ENCODE assay signal across 8 cellular contexts in genomic region chr7:151058766-151059361, GRCh38. TPM values are rescaled to one million over a fixed set of nuclear protein-coding genes. Genes with fewer than 3 reads are reported as not detected.
DNase-seq lines count a peak whose midpoint lies in the region; ATAC-seq and TF ChIP-seq lines count a peak whose summit lies in the region.

No MANE protein-coding gene starts in this region.

- H3K4me3 ChIP-seq in NT2/D1 (ENCODE audit: insufficient read length, low read depth) = peak overlapping the region; percentile 60
- H3K4me3 ChIP-seq in upper lobe of left lung = peak overlapping the region; percentile 34 to 92 (median 87)

- H3K36me3 ChIP-seq in NT2/D1 (ENCODE audit: insufficient read depth, insufficient read length, low read length) (peaks cover 6% of the 10 kb centered on the region), upper lobe of left lung (peaks cover 0 to 10% (median 4%) of the 10 kb centered on the region in 4 donors)

- H3K9me3 ChIP-seq in NT2/D1 (ENCODE audit: insufficient read depth, low read length) = no peaks in the 10 kb centered on the region
- H3K9me3 ChIP-seq in upper lobe of left lung = no peaks in the 10 kb centered on the region

- peak overlapping the region; percentile 95 for H3K27ac Mint-ChIP-seq in central memory CD8-positive, alpha-beta T cell (ENCODE audit: low read depth)
- peak overlapping the region; percentile 98 for H3K27ac Mint-ChIP-seq in mesothelial cell of epicardium

- no peak for ATAC-seq in central memory CD8-positive, alpha-beta T cell (replicated peaks; ENCODE audit: extremely low read depth, poor library complexity, severe bottlenecking)
- ATAC-seq in upper lobe of left lung (ENCODE audit: low FRiP score in 2 of 2) (no peak), GM18517 (IDR thresholded peaks at IDR 0.05; ENCODE audit: unreplicated experiment) (no peak)

- TF ChIP-seq CTCF in mesothelial cell of epicardium (IDR thresholded peaks at IDR 0.05; ENCODE audit: unreplicated experiment) (no peak), upper lobe of left lung (IDR thresholded peaks at IDR 0.05) (no peak)

- H3K4me1 ChIP-seq in NT2/D1 (ENCODE audit: insufficient read depth, insufficient read length) = peaks cover 13% of the 10 kb centered on the region
- H3K4me1 ChIP-seq in upper lobe of left lung = peaks cover 38 to 64% (median 54%) of the 10 kb centered on the region in 4 donors

- no peak for TF ChIP-seq POLR2A in upper lobe of left lung (IDR thresholded peaks at IDR 0.05)

- H3K27ac ChIP-seq in upper lobe of left lung = peak overlapping the region; percentile 90 to 99 (median 96)

- H3K4me1 Mint-ChIP-seq in central memory CD8-positive, alpha-beta T cell = peaks cover 34% of the 10 kb centered on the region
- H3K4me1 Mint-ChIP-seq in mesothelial cell of epicardium = peaks cover 54% of the 10 kb centered on the region

- H3K36me3 Mint-ChIP-seq in central memory CD8-positive, alpha-beta T cell (ENCODE audit: insufficient read depth) = peaks cover 15% of the 10 kb centered on the region
- H3K36me3 Mint-ChIP-seq in mesothelial cell of epicardium = peaks cover 4% of the 10 kb centered on the region

- peak overlapping the region; percentile 94 for H3K4me3 Mint-ChIP-seq in central memory CD8-positive, alpha-beta T cell
- peak overlapping the region; percentile 79 for H3K4me3 Mint-ChIP-seq in mesothelial cell of epicardium

- H3K9ac ChIP-seq in NT2/D1 (ENCODE audit: insufficient read length, low read depth) = peak overlapping the region; percentile 90

- H3K9me3 Mint-ChIP-seq in central memory CD8-positive, alpha-beta T cell = no peaks in the 10 kb centered on the region
- H3K9me3 Mint-ChIP-seq in mesothelial cell of epicardium = no peaks in the 10 kb centered on the region

- no peak for TF ChIP-seq EP300 in upper lobe of left lung (IDR thresholded peaks at IDR 0.05)

- H3K27me3 ChIP-seq in NT2/D1 (ENCODE audit: insufficient read depth, insufficient read length) (peaks cover 8% of the 10 kb centered on the region), upper lobe of left lung (no peaks in the 10 kb centered on the region)

- DNase-seq in NCI-H2227 (lab: John Stamatoyannopoulos, UW; ENCODE audit: unreplicated experiment) (peak; percentile 42), NCI-H2227 treated with DMSO at 0.1 percent for 48 hours (lab: John Stamatoyannopoulos, UW) (no peak), NT2/D1 (ENCODE audit: low read depth, low spot score) (no peak), mesothelial cell of epicardium (ENCODE audit: low spot score in 2 of 2, unreplicated experiment in 2 of 2) (no peak), upper lobe of left lung (no peak), H4 (ENCODE audit: low spot score) (no peak)
- no peak for DNase-seq in central memory CD8-positive, alpha-beta T cell (ENCODE audit: low spot score in 2 of 2)

- WGBS in upper lobe of left lung, 2 donors = 5 to 6% methylated on average over 15 to 16 of the region's 18 CpGs

- no peaks in the 10 kb centered on the region for H3K27me3 Mint-ChIP-seq in central memory CD8-positive, alpha-beta T cell
- no peaks in the 10 kb centered on the region for H3K27me3 Mint-ChIP-seq in mesothelial cell of epicardium (ENCODE audit: low read depth)

RNA-seq across cellular contexts. Expression of gene SLC4A2, which starts 0.5 kb away (rescaled TPM):
- total RNA-seq in mesothelial cell of epicardium (236 to 249 TPM (median 243 TPM) in 3 replicates), upper lobe of left lung (100 to 1,000 TPM in 5 of 6 donors, 10 to 100 TPM in 1; 88.4 to 312 (median 188) TPM)
- 61.6 and 82.9 TPM in 2 replicates for total RNA-seq in H4 (2014; rRNA removed; shearing (Covaris generic))

RNA-seq across cellular contexts. Expression of gene CDK5, which starts 1.2 kb away (rescaled TPM):
- total RNA-seq in mesothelial cell of epicardium = 17.0 to 17.5 TPM (median 17.4 TPM) in 3 replicates
- 10 to 100 TPM in 3 of 6 donors, 1 to 10 TPM in 3; 2.1 to 14.4 (median 10.1) TPM for total RNA-seq in upper lobe of left lung
- total RNA-seq in H4 (2014; rRNA removed; shearing (Covaris generic)) = 43.8 and 46.0 TPM in 2 replicates

RNA-seq across cellular contexts. Expression of gene ASIC3, which starts 10.5 kb away (rescaled TPM):
- total RNA-seq in mesothelial cell of epicardium (6.1 to 7.9 TPM (median 7.2 TPM) in 3 replicates), upper lobe of left lung (10 to 100 TPM in 2 of 6 donors, 1 to 10 TPM in 4; 2.1 to 37.7 (median 4.0) TPM)
- 0.10 TPM in 1 of 2 replicates, not detected in the other for total RNA-seq in H4 (2014; rRNA removed; shearing (Covaris generic))

RNA-seq across cellular contexts. Expression of gene FASTK, which starts 21.7 kb away (rescaled TPM):
- total RNA-seq in mesothelial cell of epicardium (86.8 to 97.6 TPM (median 92.5 TPM) in 3 replicates), upper lobe of left lung (100 to 1,000 TPM in 1 of 6 donors, 10 to 100 TPM in 5; 54.3 to 136 (median 78.0) TPM)
- 70.0 and 100 TPM in 2 replicates for total RNA-seq in H4 (2014; rRNA removed; shearing (Covaris generic))

RNA-seq across cellular contexts. Expression of gene TMUB1, which starts 24.4 kb away (rescaled TPM):
- total RNA-seq in mesothelial cell of epicardium (34.7 to 38.4 TPM (median 36.5 TPM) in 3 replicates), upper lobe of left lung (10 to 100 TPM; 35.3 to 72.9 (median 51.6) TPM)
- 37.1 and 37.3 TPM in 2 replicates for total RNA-seq in H4 (2014; rRNA removed; shearing (Covaris generic))
